2 cellular contexts compared by ENCODE assay signal in genomic region chrX:48939417-48940228, GRCh38.
TF ChIP-seq lines count a peak whose summit lies in the region.

No MANE protein-coding gene starts in this region.

TF ChIP-seq in GM12891, 5 proteins besides CTCF, POLR2A, EP300 and RAD21:
- no peak for TF ChIP-seq TAF1 (IDR thresholded peaks at IDR 0.05; ENCODE audit: low read depth, low read length)
- no peak for TF ChIP-seq POU2F2 (IDR thresholded peaks at IDR 0.05; ENCODE audit: low read depth, low read length)
- no peak for TF ChIP-seq PAX5 (IDR thresholded peaks at IDR 0.05; ENCODE audit: insufficient read depth, low read length, severe bottlenecking)
- no peak for TF ChIP-seq SPI1 (IDR thresholded peaks at IDR 0.05; ENCODE audit: low read depth, low read length)
- TF ChIP-seq POLR2AphosphoS5 (IDR thresholded peaks at IDR 0.05; ENCODE audit: low read depth, low read length): no peak

TF ChIP-seq in IMR-90, 13 proteins besides CTCF, POLR2A, EP300 and RAD21:
- no peak for TF ChIP-seq MAZ (IDR thresholded peaks at IDR 0.05; ENCODE audit: borderline replicate concordance, low read depth, low read length)
- no peak for TF ChIP-seq CEBPB (IDR thresholded peaks at IDR 0.05; ENCODE audit: low read depth, low read length)
- no peak for TF ChIP-seq FOS (IDR thresholded peaks at IDR 0.05; ENCODE audit: low read depth, low read length)
- TF ChIP-seq ELK1 (IDR thresholded peaks at IDR 0.05; ENCODE audit: borderline replicate concordance, low read depth, low read length): no peak
- TF ChIP-seq RCOR1 (IDR thresholded peaks at IDR 0.05; ENCODE audit: insufficient replicate concordance, low read length): no peak
- TF ChIP-seq CHD1 (IDR thresholded peaks at IDR 0.05; ENCODE audit: low read depth, low read length): no peak
- no peak for TF ChIP-seq MAFK (IDR thresholded peaks at IDR 0.05; ENCODE audit: low read depth, low read length)
- no peak for TF ChIP-seq SMC3 (IDR thresholded peaks at IDR 0.05; ENCODE audit: low read depth, low read length)
- TF ChIP-seq BHLHE40 (IDR thresholded peaks at IDR 0.05; ENCODE audit: low read depth, low read length): no peak
- TF ChIP-seq MXI1 (IDR thresholded peaks at IDR 0.05; ENCODE audit: borderline replicate concordance, low read depth, low read length): no peak
- TF ChIP-seq NFE2L2 (IDR thresholded peaks at IDR 0.05; ENCODE audit: low read depth, low read length): no peak
- no peak for TF ChIP-seq RFX5 (IDR thresholded peaks at IDR 0.05; ENCODE audit: low read depth, low read length)
- TF ChIP-seq USF2 (IDR thresholded peaks at IDR 0.05; ENCODE audit: low read depth, low read length): no peak
